In genomic region chr2:25490220-25490619, GRCh38 we compare ENCODE assay signal across 20 cellular contexts.
"Had no signal": no experiment of that assay in that cellular context is flagged by ENCODE, and none has a peak within 500 bp of the region (broad histone marks: within the 10 kb centered on the region; RNA-seq: fewer than 3 reads in every experiment).

No MANE protein-coding gene starts in this region.

- H3K27me3 ChIP-seq: cardiac muscle cell, neural progenitor cell, upper lobe of left lung had no signal

- ATAC-seq: activated T-cell treated with anti-CD3 and anti-CD28 coated beads, Interleukin-2, amount 50 U/mL, for 4 hours; naive thymus-derived CD4-positive, alpha-beta T cell; sciatic nerve; WTC11 had no signal

- H3K36me3 Mint-ChIP-seq: WTC11 had no signal

- DNase-seq: activated CD4-positive, alpha-beta T cell treated with anti-CD3 and anti-CD28 coated beads, Interleukin-2, amount 50 U/mL, for 48 hours; activated CD8-positive, alpha-beta memory T cell treated with anti-CD3 and anti-CD28 coated beads, Interleukin-2, amount 50 U/mL, for 48 hours; activated effector memory CD4-positive, alpha-beta T cell treated with Interleukin-2 at 50 U/mL for 16 hours; activated naive CD4-positive, alpha-beta T cell treated with anti-CD3 and anti-CD28 coated beads, Interleukin-2, amount 10 ng/mL, durations not matched to agents 7 days and 5 days; activated T-cell treated with anti-CD3 and anti-CD28 coated beads, Interleukin-2, amount 50 U/mL, for 4 hours; effector CD4-positive, alpha-beta T cell; foreskin melanocyte; kidney; naive thymus-derived CD4-positive, alpha-beta T cell; posterior cingulate gyrus; small intestine; stimulated activated CD4-positive, alpha-beta T cell treated with anti-CD3 and anti-CD28 coated beads, Interleukin-4, amount 100 ng/mL, for 1 hour; stimulated activated naive CD4-positive, alpha-beta T cell treated with Interleukin-2 at 50 U/mL for 16 hours; T-helper 1 cell; upper lobe of left lung had no signal

- H3K4me3 Mint-ChIP-seq: activated naive CD4-positive, alpha-beta T cell treated with anti-CD3 and anti-CD28 coated beads, Interleukin-2, amount 10 ng/mL, durations not matched to agents 7 days and 5 days; activated T-cell treated with anti-CD3 and anti-CD28 coated beads, Interleukin-2, amount 50 U/mL, for 4 hours; naive thymus-derived CD4-positive, alpha-beta T cell; neural progenitor cell; WTC11 had no signal

- H3K27me3 Mint-ChIP-seq: activated naive CD4-positive, alpha-beta T cell treated with anti-CD3 and anti-CD28 coated beads, Interleukin-2, amount 10 ng/mL, durations not matched to agents 7 days and 5 days; naive thymus-derived CD4-positive, alpha-beta T cell had no signal

- H3K9me3 Mint-ChIP-seq: activated naive CD4-positive, alpha-beta T cell treated with anti-CD3 and anti-CD28 coated beads, Interleukin-2, amount 10 ng/mL, durations not matched to agents 7 days and 5 days; activated T-cell treated with anti-CD3 and anti-CD28 coated beads, Interleukin-2, amount 50 U/mL, for 4 hours; naive thymus-derived CD4-positive, alpha-beta T cell; neural progenitor cell; WTC11 had no signal

- H3K4me3 ChIP-seq: cardiac muscle cell, lung, neural progenitor cell, upper lobe of left lung had no signal

- H3K27ac ChIP-seq: cardiac muscle cell, neural progenitor cell, upper lobe of left lung had no signal

- H3K27ac Mint-ChIP-seq: activated naive CD4-positive, alpha-beta T cell treated with anti-CD3 and anti-CD28 coated beads, Interleukin-2, amount 10 ng/mL, durations not matched to agents 7 days and 5 days; naive thymus-derived CD4-positive, alpha-beta T cell; neural progenitor cell; WTC11 had no signal
